12 cellular contexts compared by ENCODE assay signal in genomic region chr4:48588230-48588943, GRCh38.
DNase-seq lines count a peak whose midpoint lies in the region; ATAC-seq and TF ChIP-seq lines count a peak whose summit lies in the region.
"Had no signal": no experiment of that assay in that cellular context is flagged by ENCODE, and none has a peak within 500 bp of the region (broad histone marks: within the 10 kb centered on the region; RNA-seq: fewer than 3 reads in every experiment).

No MANE protein-coding gene starts in this region.

- H3K4me1 ChIP-seq in PC-3 (ENCODE audit: insufficient read depth, low read length): no peaks in the 10 kb centered on the region

- DNase-seq in activated naive CD4-positive, alpha-beta T cell treated with anti-CD3 and anti-CD28 coated beads, Interleukin-2, amount 10 ng/mL, durations not matched to agents 7 days and 5 days: no peak
- no peak for DNase-seq in activated naive CD4-positive, alpha-beta T cell treated with anti-CD3 and anti-CD28 coated beads, Interleukin-2, amount 50 U/mL, for 16 hours
- DNase-seq in PC-3: peak; percentile 2
- DNase-seq in effector memory CD8-positive, alpha-beta T cell: no peak
- no peak for DNase-seq in stimulated activated effector memory CD8-positive, alpha-beta T cell treated with anti-CD3 and anti-CD28 coated beads, Interleukin-12 subunit alpha, Interleukin-12 subunit beta, amount 100 ng/mL, for 72 hours (ENCODE audit: low spot score in 2 of 2)
- no peak for DNase-seq in stimulated activated CD8-positive, alpha-beta memory T cell treated with anti-CD3 and anti-CD28 coated beads, Interleukin-4, amount 100 ng/mL, for 48 hours
- DNase-seq: islet precursor cell; MM.1S; stimulated activated CD4-positive, alpha-beta T cell treated with anti-CD3 and anti-CD28 coated beads, Interleukin-12 subunit alpha, Interleukin-12 subunit beta, amount 100 ng/mL, for 4 hours had no signal

- no peak overlapping the region for H3K4me3 ChIP-seq in PC-3 (ENCODE audit: low read length)

- H3K9me2 ChIP-seq in PC-3 (replicated peaks; ENCODE audit: low read length): no peaks in the 10 kb centered on the region

- ATAC-seq in PC-3: no peak
- ATAC-seq in effector memory CD8-positive, alpha-beta T cell (replicated peaks): no peak
- ATAC-seq in stimulated activated effector memory CD8-positive, alpha-beta T cell treated with anti-CD3 and anti-CD28 coated beads, Interleukin-12 subunit alpha, Interleukin-12 subunit beta, amount 100 ng/mL, for 72 hours: no peak
- ATAC-seq in HG02973 (IDR thresholded peaks at IDR 0.05; ENCODE audit: unreplicated experiment): no peak
- no peak for ATAC-seq in GM18519 (IDR thresholded peaks at IDR 0.05; ENCODE audit: low FRiP score, unreplicated experiment)

- no TSS peak for BruUV-seq in PC-3 (replicated peaks; lab: Mats Ljungman, UMichigan)

- H2AFZ ChIP-seq in PC-3 (ENCODE audit: low read length): no peak overlapping the region

- H3K4me3 Mint-ChIP-seq in activated naive CD4-positive, alpha-beta T cell treated with anti-CD3 and anti-CD28 coated beads, Interleukin-2, amount 10 ng/mL, durations not matched to agents 7 days and 5 days: no peak overlapping the region
- H3K4me3 Mint-ChIP-seq in effector memory CD8-positive, alpha-beta T cell: no peak overlapping the region
- H3K4me3 Mint-ChIP-seq in stimulated activated effector memory CD8-positive, alpha-beta T cell treated with anti-CD3 and anti-CD28 coated beads, Interleukin-12 subunit alpha, Interleukin-12 subunit beta, amount 100 ng/mL, for 72 hours: no peak overlapping the region

- H3K27me3 ChIP-seq in PC-3 (ENCODE audit: low read length): no peaks in the 10 kb centered on the region

- no peak overlapping the region for H3K9ac ChIP-seq in PC-3 (ENCODE audit: low read length)

- no peaks in the 10 kb centered on the region for H3K27me3 Mint-ChIP-seq in activated naive CD4-positive, alpha-beta T cell treated with anti-CD3 and anti-CD28 coated beads, Interleukin-2, amount 10 ng/mL, durations not matched to agents 7 days and 5 days
- H3K27me3 Mint-ChIP-seq in effector memory CD8-positive, alpha-beta T cell: no peaks in the 10 kb centered on the region
- H3K27me3 Mint-ChIP-seq: progenitor cell of endocrine pancreas had no signal

- CTCF ChIA-PET in activated naive CD4-positive, alpha-beta T cell treated with anti-CD3 and anti-CD28 coated beads, Interleukin-2, amount 10 ng/mL, durations not matched to agents 7 days and 5 days (lab: Charles Lee): no interaction called here
- CTCF ChIA-PET in PC-3 (lab: Charles Lee): no interaction called here

- H3K36me3 ChIP-seq in PC-3 (ENCODE audit: low read depth, low read length): no peaks in the 10 kb centered on the region; the same call in 1 of the 2 replicates

- peak; percentile 39; the same call in 1 of the 2 replicates for TF ChIP-seq CTCF in PC-3 (conservative IDR thresholded peaks at IDR 0.05; ENCODE audit: low read depth, low read length)

- H3F3A ChIP-seq in PC-3 (ENCODE audit: low read length, unreplicated experiment): no peaks in the 10 kb centered on the region

- peaks cover 12% of the 10 kb centered on the region for H3K4me1 Mint-ChIP-seq in activated naive CD4-positive, alpha-beta T cell treated with anti-CD3 and anti-CD28 coated beads, Interleukin-2, amount 10 ng/mL, durations not matched to agents 7 days and 5 days
- peaks cover 6 to 7% of the 10 kb centered on the region in 2 donors for H3K4me1 Mint-ChIP-seq in effector memory CD8-positive, alpha-beta T cell (ENCODE audit: low read depth in 2 of 2)
- H3K4me1 Mint-ChIP-seq in stimulated activated effector memory CD8-positive, alpha-beta T cell treated with anti-CD3 and anti-CD28 coated beads, Interleukin-12 subunit alpha, Interleukin-12 subunit beta, amount 100 ng/mL, for 72 hours: peaks cover 12% of the 10 kb centered on the region

- no peaks in the 10 kb centered on the region for H3K79me2 ChIP-seq in PC-3 (ENCODE audit: low read length)

- no peaks in the 10 kb centered on the region for H3K9me3 Mint-ChIP-seq in activated naive CD4-positive, alpha-beta T cell treated with anti-CD3 and anti-CD28 coated beads, Interleukin-2, amount 10 ng/mL, durations not matched to agents 7 days and 5 days
- no peaks in the 10 kb centered on the region for H3K9me3 Mint-ChIP-seq in effector memory CD8-positive, alpha-beta T cell
- H3K9me3 Mint-ChIP-seq in stimulated activated effector memory CD8-positive, alpha-beta T cell treated with anti-CD3 and anti-CD28 coated beads, Interleukin-12 subunit alpha, Interleukin-12 subunit beta, amount 100 ng/mL, for 72 hours: no peaks in the 10 kb centered on the region

- peaks cover 45% of the 10 kb centered on the region for H3K36me3 Mint-ChIP-seq in activated naive CD4-positive, alpha-beta T cell treated with anti-CD3 and anti-CD28 coated beads, Interleukin-2, amount 10 ng/mL, durations not matched to agents 7 days and 5 days
- H3K36me3 Mint-ChIP-seq in effector memory CD8-positive, alpha-beta T cell (ENCODE audit: insufficient read depth): peaks cover 34% of the 10 kb centered on the region
- H3K36me3 Mint-ChIP-seq in stimulated activated effector memory CD8-positive, alpha-beta T cell treated with anti-CD3 and anti-CD28 coated beads, Interleukin-12 subunit alpha, Interleukin-12 subunit beta, amount 100 ng/mL, for 72 hours: peaks cover 86% of the 10 kb centered on the region

- H3K27ac ChIP-seq in PC-3 (ENCODE audit: low read length): no peak overlapping the region

- intact Hi-C loops in PC-3 (cut with micrococcal nuclease): no loop called here

- no peaks in the 10 kb centered on the region for H4K20me1 ChIP-seq in PC-3 (ENCODE audit: low read length)

- POLR2A ChIA-PET in PC-3 (lab: Charles Lee; ENCODE audit: unreplicated experiment): no interaction called here

- peak overlapping the region; percentile 22 for H3K27ac Mint-ChIP-seq in activated naive CD4-positive, alpha-beta T cell treated with anti-CD3 and anti-CD28 coated beads, Interleukin-2, amount 10 ng/mL, durations not matched to agents 7 days and 5 days
- H3K27ac Mint-ChIP-seq in effector memory CD8-positive, alpha-beta T cell: peak overlapping the region; percentile 83 to 84
- H3K27ac Mint-ChIP-seq in stimulated activated effector memory CD8-positive, alpha-beta T cell treated with anti-CD3 and anti-CD28 coated beads, Interleukin-12 subunit alpha, Interleukin-12 subunit beta, amount 100 ng/mL, for 72 hours: peak overlapping the region; percentile 67
- H3K27ac Mint-ChIP-seq: progenitor cell of endocrine pancreas had no signal

- no peaks in the 10 kb centered on the region for H3K9me3 ChIP-seq in PC-3 (ENCODE audit: low read length)

- H3K4me2 ChIP-seq in PC-3 (ENCODE audit: low read length): no peak overlapping the region

Comparison
In these comparisons a context has a peak if more than half of its experiments do, and no peak if none do; other contexts are left out.
1. H3K27ac Mint-ChIP-seq: peak in every context shown above with its lines; median percentile 84 in effector memory CD8-positive, alpha-beta T cell; 67 in stimulated activated effector memory CD8-positive, alpha-beta T cell treated with anti-CD3 and anti-CD28 coated beads, Interleukin-12 subunit alpha, Interleukin-12 subunit beta, amount 100 ng/mL, for 72 hours; 22 in activated naive CD4-positive, alpha-beta T cell treated with anti-CD3 and anti-CD28 coated beads, Interleukin-2, amount 10 ng/mL, durations not matched to agents 7 days and 5 days.